12 cellular contexts compared by ENCODE assay signal in genomic region chr3:87996845-87997244, GRCh38.
DNase-seq lines count a peak whose midpoint lies in the region; ATAC-seq and TF ChIP-seq lines count a peak whose summit lies in the region.
"Had no signal": no experiment of that assay in that cellular context is flagged by ENCODE, and none has a peak within 500 bp of the region (broad histone marks: within the 10 kb centered on the region; RNA-seq: fewer than 3 reads in every experiment).

No MANE protein-coding gene starts in this region.

- TSS peak; percentile 96 for BruUV-seq in A673 (replicated peaks; lab: Mats Ljungman, UMichigan)

- H3K4me1 ChIP-seq in A673 (ENCODE audit: insufficient read depth, low read length, poor library complexity, severe bottlenecking) (peaks cover 33% of the 10 kb centered on the region), foreskin keratinocyte (no peaks in the 10 kb centered on the region), mucosa of descending colon (ENCODE audit: low read depth) (no peaks in the 10 kb centered on the region)
- H3K4me1 ChIP-seq: gastrocnemius medialis had no signal

- peaks cover 7% of the 10 kb centered on the region for H3K27me3 Mint-ChIP-seq in activated CD4-positive, alpha-beta memory T cell treated with anti-CD3 and anti-CD28 coated beads, Interleukin-2, amount 10 ng/mL, durations not matched to agents 7 days and 5 days

- DNase-seq in A673 (ENCODE audit: low spot score) (peak; percentile 9), foreskin keratinocyte (no peak), HUDEP-2 (lab: John Stamatoyannopoulos, UW; ENCODE audit: unreplicated experiment in 76 of 76) (no peak), mucosa of descending colon (no peak), SHP77 (lab: John Stamatoyannopoulos, UW) (no peak)
- no peak for DNase-seq in activated CD4-positive, alpha-beta memory T cell treated with anti-CD3 and anti-CD28 coated beads, Interleukin-2, amount 10 ng/mL, durations not matched to agents 7 days and 5 days
- DNase-seq: gastrocnemius medialis, NCI-H1436 had no signal

- peak overlapping the region; percentile 57 for H3K27ac Mint-ChIP-seq in activated CD4-positive, alpha-beta memory T cell treated with anti-CD3 and anti-CD28 coated beads, Interleukin-2, amount 10 ng/mL, durations not matched to agents 7 days and 5 days

- no peaks in the 10 kb centered on the region for H3K27me3 ChIP-seq in A673 (replicated peaks; ENCODE audit: insufficient read depth, low read depth, low read length, poor library complexity)
- peaks cover 6% of the 10 kb centered on the region for H3K27me3 ChIP-seq in foreskin keratinocyte
- H3K27me3 ChIP-seq: cardiac muscle cell, gastrocnemius medialis had no signal

- TF ChIP-seq CTCF in A673 (conservative IDR thresholded peaks at IDR 0.05; ENCODE audit: low read depth, low read length) (no peak), foreskin keratinocyte (conservative IDR thresholded peaks at IDR 0.05) (no peak), mucosa of descending colon (IDR thresholded peaks at IDR 0.05) (no peak)

- H3K27ac ChIP-seq in A673 (ENCODE audit: low read depth, low read length, poor library complexity, severe bottlenecking) (peak overlapping the region; percentile 77), foreskin keratinocyte (no peak overlapping the region)
- H3K27ac ChIP-seq: C4-2B, cardiac muscle cell, gastrocnemius medialis had no signal

- ATAC-seq in GM19025 (IDR thresholded peaks at IDR 0.05; ENCODE audit: low read depth, unreplicated experiment): peak; percentile 11
- ATAC-seq in HG02885 (IDR thresholded peaks at IDR 0.05; ENCODE audit: poor library complexity, unreplicated experiment): peak; percentile 9
- no peak for ATAC-seq in foreskin keratinocyte
- ATAC-seq in mucosa of descending colon: no peak
- ATAC-seq: gastrocnemius medialis had no signal

- POLR2A ChIA-PET in A673 (lab: Charles Lee; ENCODE audit: low non-redundant PET): no interaction called here
- POLR2A ChIA-PET in activated CD4-positive, alpha-beta memory T cell treated with anti-CD3 and anti-CD28 coated beads, Interleukin-2, amount 10 ng/mL, durations not matched to agents 7 days and 5 days (lab: Charles Lee): no interaction called here

- no peaks in the 10 kb centered on the region for H3K9me3 Mint-ChIP-seq in activated CD4-positive, alpha-beta memory T cell treated with anti-CD3 and anti-CD28 coated beads, Interleukin-2, amount 10 ng/mL, durations not matched to agents 7 days and 5 days

- H3K4me1 Mint-ChIP-seq in activated CD4-positive, alpha-beta memory T cell treated with anti-CD3 and anti-CD28 coated beads, Interleukin-2, amount 10 ng/mL, durations not matched to agents 7 days and 5 days: peaks cover 28% of the 10 kb centered on the region

- H3K4me3 Mint-ChIP-seq in activated CD4-positive, alpha-beta memory T cell treated with anti-CD3 and anti-CD28 coated beads, Interleukin-2, amount 10 ng/mL, durations not matched to agents 7 days and 5 days: peak overlapping the region; percentile 40

- intact Hi-C loops in A673 (cut with micrococcal nuclease; ENCODE audit: unreplicated experiment) (loop anchor here (2.0 kb wide), 1 partner anchor 204 kb away; the partner anchor contains the start of gene HTR1F), mucosa of descending colon (cut with DNase I, micrococcal nuclease) (no loop called here)

- no peaks in the 10 kb centered on the region for H3K9me3 ChIP-seq in A673 (ENCODE audit: low read depth, low read length, poor library complexity, severe bottlenecking)
- H3K9me3 ChIP-seq in mucosa of descending colon: no peaks in the 10 kb centered on the region
- H3K9me3 ChIP-seq: gastrocnemius medialis had no signal

- H3K4me3 ChIP-seq in A673 (ENCODE audit: low read depth, low read length, poor library complexity, severe bottlenecking) (peak overlapping the region; percentile 28), mucosa of descending colon (no peak overlapping the region)
- H3K4me3 ChIP-seq: cardiac muscle cell, gastrocnemius medialis had no signal

- no peaks in the 10 kb centered on the region for H3K36me3 ChIP-seq in A673 (ENCODE audit: insufficient read depth, low read length, poor library complexity, severe bottlenecking)
- no peaks in the 10 kb centered on the region for H3K36me3 ChIP-seq in mucosa of descending colon (ENCODE audit: low read depth)
- H3K36me3 ChIP-seq: cardiac muscle cell, gastrocnemius medialis had no signal

- H3K36me3 Mint-ChIP-seq in activated CD4-positive, alpha-beta memory T cell treated with anti-CD3 and anti-CD28 coated beads, Interleukin-2, amount 10 ng/mL, durations not matched to agents 7 days and 5 days (ENCODE audit: low read depth): no peaks in the 10 kb centered on the region

- CTCF ChIA-PET in A673 (lab: Charles Lee): no interaction called here
- CTCF ChIA-PET in activated CD4-positive, alpha-beta memory T cell treated with anti-CD3 and anti-CD28 coated beads, Interleukin-2, amount 10 ng/mL, durations not matched to agents 7 days and 5 days (lab: Charles Lee): no interaction called here

Comparison
In these comparisons a context has a peak if more than half of its experiments do, and no peak if none do; other contexts are left out.
1. ATAC-seq: peak in GM19025 (single experiment) and HG02885 (single experiment); none in foreskin keratinocyte (single experiment) and mucosa of descending colon (single experiment).